In the genomic region with DNA sequence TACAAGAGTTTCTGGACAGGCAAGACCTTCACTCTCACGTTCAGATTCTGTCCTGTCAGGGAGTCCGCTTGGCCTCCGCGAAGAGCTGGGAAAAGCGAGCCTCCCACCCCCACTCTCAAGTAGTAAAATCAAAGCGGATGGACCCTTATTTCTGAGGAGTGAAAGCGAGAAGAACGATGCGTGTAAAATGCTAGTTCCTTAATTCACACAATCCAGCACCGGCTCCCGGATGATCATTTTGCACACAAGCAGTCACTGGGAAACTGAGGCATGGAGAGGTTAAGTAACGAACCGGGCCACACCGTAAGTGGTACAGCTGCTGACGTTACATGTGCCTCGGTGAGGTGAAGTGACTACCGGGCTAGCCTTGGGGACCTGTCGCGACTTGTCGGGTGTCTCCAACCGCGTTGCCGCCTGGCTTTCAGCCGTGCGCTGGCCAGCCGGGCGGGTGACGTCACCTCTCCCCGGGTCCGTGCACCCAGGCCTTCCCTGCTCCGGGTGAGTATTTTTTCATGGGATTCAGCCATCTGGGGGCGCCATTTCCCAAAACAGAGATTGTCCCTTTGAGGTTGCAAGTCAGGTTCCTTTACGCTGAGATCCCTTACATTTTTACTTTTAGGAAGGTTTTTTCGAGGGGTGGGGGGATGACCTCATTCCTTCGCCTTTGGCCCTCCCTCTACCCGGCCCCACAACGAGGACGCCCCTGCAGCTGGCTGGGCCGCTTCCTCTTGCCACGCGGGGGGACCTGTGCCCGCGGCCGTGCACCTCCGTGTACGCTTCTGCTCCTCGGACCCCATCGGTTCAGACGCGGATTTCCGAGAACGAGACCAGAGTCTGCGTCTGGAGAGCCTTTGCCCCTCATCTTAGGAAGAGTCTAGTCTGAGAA, we compare ENCODE assay signal across 8 cellular contexts. TPM values are rescaled to one million over a fixed set of nuclear protein-coding genes. Genes with fewer than 3 reads are reported as not detected.
DNase-seq lines count a peak whose midpoint lies in the region; ATAC-seq and TF ChIP-seq lines count a peak whose summit lies in the region.

No MANE protein-coding gene starts in this region.

- no peak overlapping the region for H3K27ac ChIP-seq in CD4-positive, CD25-positive, alpha-beta regulatory T cell (ENCODE audit: insufficient read depth, low read length, poor library complexity, severe bottlenecking)

- no peaks in the 10 kb centered on the region for H3K36me3 ChIP-seq in CD4-positive, CD25-positive, alpha-beta regulatory T cell (ENCODE audit: control insufficient read depth, insufficient read depth, low read length)
- H3K36me3 ChIP-seq in kidney epithelial cell (ENCODE audit: control insufficient read depth, insufficient read depth, low read length), result no peaks in the 10 kb centered on the region

- H3K27me3 ChIP-seq in CD4-positive, CD25-positive, alpha-beta regulatory T cell (ENCODE audit: control insufficient read depth, insufficient read depth, low read length), result peaks cover 23% of the 10 kb centered on the region
- peaks cover 58% of the 10 kb centered on the region for H3K27me3 ChIP-seq in kidney epithelial cell (ENCODE audit: control insufficient read depth, insufficient read depth, low read length)

- H3K9me3 Mint-ChIP-seq in CD4-positive, CD25-positive, alpha-beta regulatory T cell, result peaks cover 0 to 5% (median 0%) of the 10 kb centered on the region in 7 donors

- H3K36me3 Mint-ChIP-seq in CD4-positive, CD25-positive, alpha-beta regulatory T cell, result peaks cover 4% of the 10 kb centered on the region

- H3K27ac Mint-ChIP-seq in CD4-positive, CD25-positive, alpha-beta regulatory T cell, result no peak overlapping the region

- H3K4me1 ChIP-seq in CD4-positive, CD25-positive, alpha-beta regulatory T cell (ENCODE audit: control insufficient read depth, insufficient read depth, low read length, poor library complexity, severe bottlenecking), result peaks cover 40% of the 10 kb centered on the region

- H3K9me3 ChIP-seq in CD4-positive, CD25-positive, alpha-beta regulatory T cell (ENCODE audit: control insufficient read depth in 2 of 2, low read length in 2 of 2), result no peaks in the 10 kb centered on the region

- ATAC-seq in CD4-positive, CD25-positive, alpha-beta regulatory T cell (ENCODE audit: low read depth in 2 of 2), result no peak
- ATAC-seq in GM19035 (IDR thresholded peaks at IDR 0.05; ENCODE audit: unreplicated experiment), result no peak

- TF ChIP-seq CTCF in cardiac fibroblast (IDR thresholded peaks at IDR 0.05; ENCODE audit: low read depth, low read length) (peak; percentile 43), kidney epithelial cell (IDR thresholded peaks at IDR 0.05; ENCODE audit: insufficient read depth, low read length, poor library complexity, severe bottlenecking) (peak; percentile 74)

- H3K4me3 ChIP-seq in CD4-positive, CD25-positive, alpha-beta regulatory T cell (ENCODE audit: low read depth, low read length), result no peak overlapping the region
- H3K4me3 ChIP-seq in cardiac fibroblast (replicated peaks in 1 of 2; ENCODE audit: low read depth in 2 of 2, low read length in 2 of 2) (peak overlapping the region; percentile 5 to 32), kidney epithelial cell (ENCODE audit: low read depth, low read length) (peak overlapping the region; percentile 38)

- peaks cover 5 to 50% (median 18%) of the 10 kb centered on the region in 4 donors for H3K4me1 Mint-ChIP-seq in CD4-positive, CD25-positive, alpha-beta regulatory T cell

- peak in 2 of 3 donors; percentile 4 to 17 for DNase-seq in CD4-positive, CD25-positive, alpha-beta regulatory T cell
- peak; percentile 26 for DNase-seq in MV-4-11 (lab: John Stamatoyannopoulos, UW)
- DNase-seq in cardiac fibroblast (ENCODE audit: low read depth in 2 of 2), result peak; percentile 42 to 77
- DNase-seq in kidney epithelial cell (ENCODE audit: low read depth), result no peak
- peak; percentile 39 to 40 for DNase-seq in stimulated activated CD4-positive, alpha-beta T cell treated with anti-CD3 and anti-CD28 coated beads, Interleukin-2, amount 100 ng/mL, for 48 hours
- no peak for DNase-seq in NCI-H226
- DNase-seq in NCI-H774 (lab: John Stamatoyannopoulos, UW), result no peak

- H3K4me3 Mint-ChIP-seq in CD4-positive, CD25-positive, alpha-beta regulatory T cell, result peak overlapping the region; percentile 71 to 86 (median 82)

- peaks cover 90% of the 10 kb centered on the region for H3K27me3 Mint-ChIP-seq in CD4-positive, CD25-positive, alpha-beta regulatory T cell

RNA-seq across cellular contexts. Expression of gene SFRP2, which starts 3.4 kb away (rescaled TPM):
- not detected for total RNA-seq in CD4-positive, CD25-positive, alpha-beta regulatory T cell
- polyA plus RNA-seq in CD4-positive, CD25-positive, alpha-beta regulatory T cell, result not detected
- 1.5 and 2.7 TPM in 2 replicates for total RNA-seq in kidney epithelial cell

RNA-seq across cellular contexts. Expression of gene RNF175, which starts 32.4 kb away (rescaled TPM):
- total RNA-seq in CD4-positive, CD25-positive, alpha-beta regulatory T cell, result 2.1 TPM
- 10 to 100 TPM in 2 of 4 donors, 1 to 10 TPM in 2; 5.7 to 17.3 (median 10.3) TPM for polyA plus RNA-seq in CD4-positive, CD25-positive, alpha-beta regulatory T cell
- 1.0 and 2.0 TPM in 2 replicates for total RNA-seq in kidney epithelial cell

Comparison
In these comparisons a context has a peak if more than half of its experiments do, and no peak if none do; other contexts are left out.
1. DNase-seq: peak in CD4-positive, CD25-positive, alpha-beta regulatory T cell (2 of 3), MV-4-11 (single experiment), cardiac fibroblast (2 of 2) and stimulated activated CD4-positive, alpha-beta T cell treated with anti-CD3 and anti-CD28 coated beads, Interleukin-2, amount 100 ng/mL, for 48 hours (2 of 2); none in kidney epithelial cell (single experiment), NCI-H226 (single experiment) and NCI-H774 (single experiment).